8 cellular contexts compared by ENCODE assay signal in the genomic region with DNA sequence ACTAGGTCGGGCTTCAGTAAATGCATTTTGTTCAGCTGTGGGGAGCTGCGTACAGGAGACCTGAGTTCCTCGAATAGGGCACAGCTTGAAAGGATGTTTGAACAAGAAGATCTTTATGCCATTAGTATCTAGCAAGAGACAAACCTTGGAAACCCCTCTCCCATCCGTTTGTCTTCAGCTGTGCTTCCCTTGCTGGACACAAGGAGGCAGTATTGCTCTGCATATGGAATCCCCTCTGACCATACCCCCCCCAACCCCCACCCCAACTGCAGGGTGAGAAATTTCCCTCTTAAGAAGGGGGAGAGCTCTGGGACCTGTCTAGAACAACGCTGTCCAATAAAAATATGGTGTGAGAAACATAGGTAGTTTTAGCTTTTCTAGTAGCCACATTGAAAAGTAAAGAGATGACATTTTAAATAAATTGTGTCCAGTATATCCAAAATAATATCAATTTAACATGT. TPM values are rescaled to one million over a fixed set of nuclear protein-coding genes. Genes with fewer than 3 reads are reported as not detected.
DNase-seq lines count a peak whose midpoint lies in the region; ATAC-seq and TF ChIP-seq lines count a peak whose summit lies in the region.

No MANE protein-coding gene starts in this region.

- H3K36me3 ChIP-seq in KOPT-K1 (ENCODE audit: insufficient read depth, low read length), result peaks cover 29% of the 10 kb centered on the region; the same call in 1 of the 2 replicates
- H3K36me3 ChIP-seq in RWPE2 (ENCODE audit: low read depth), result no peaks in the 10 kb centered on the region
- H3K36me3 ChIP-seq in gastroesophageal sphincter, result no peaks in the 10 kb centered on the region
- H3K36me3 ChIP-seq in ovary, result no peaks in the 10 kb centered on the region
- no peaks in the 10 kb centered on the region for H3K36me3 ChIP-seq in transverse colon

- ATAC-seq in RWPE2 (ENCODE audit: low read depth) (no peak), gastroesophageal sphincter (no peak), HG03025 (IDR thresholded peaks at IDR 0.05; ENCODE audit: low FRiP score, unreplicated experiment) (no peak)

- H3K27ac ChIP-seq in KOPT-K1 (ENCODE audit: low read depth, low read length, poor library complexity, severe bottlenecking) (peak overlapping the region; percentile 69), RWPE2 (ENCODE audit: poor library complexity, severe bottlenecking) (peak overlapping the region; percentile 42), gastroesophageal sphincter (no peak overlapping the region), ovary (no peak overlapping the region), transverse colon (peak overlapping the region in 3 of 4 donors; percentile 85 to 90 (median 90))

- H3K4me3 ChIP-seq in RWPE2 (ENCODE audit: severe bottlenecking) (peak overlapping the region; percentile 78), gastroesophageal sphincter (peak overlapping the region in 1 of 2 donors; percentile 95), ovary (peak overlapping the region; percentile 80), transverse colon (peak overlapping the region in 3 of 4 donors; percentile 61 to 89 (median 76))

- intact Hi-C loops in ovary (cut with DNase I) (no loop called here), transverse colon (cut with DNase I; ENCODE audit: low total_unique reads) (no loop called here)

- peaks cover 5% of the 10 kb centered on the region for H3K4me1 ChIP-seq in RWPE2 (ENCODE audit: insufficient read depth, poor library complexity, severe bottlenecking)
- peaks cover 0 to 34% (median 6%) of the 10 kb centered on the region in 3 donors for H3K4me1 ChIP-seq in gastroesophageal sphincter
- peaks cover 5% of the 10 kb centered on the region for H3K4me1 ChIP-seq in ovary (ENCODE audit: insufficient read depth)
- peaks cover 10 to 48% (median 39%) of the 10 kb centered on the region in 4 donors for H3K4me1 ChIP-seq in transverse colon

- H3K9me3 ChIP-seq in KOPT-K1 (ENCODE audit: insufficient read depth, low read length, poor library complexity, severe bottlenecking) (no peaks in the 10 kb centered on the region), RWPE2 (ENCODE audit: severe bottlenecking) (no peaks in the 10 kb centered on the region), gastroesophageal sphincter (no peaks in the 10 kb centered on the region), ovary (no peaks in the 10 kb centered on the region), transverse colon (no peaks in the 10 kb centered on the region)

- TF ChIP-seq EP300 in gastroesophageal sphincter (IDR thresholded peaks at IDR 0.05) (no peak), ovary (IDR thresholded peaks at IDR 0.05) (no peak), transverse colon (IDR thresholded peaks at IDR 0.05; ENCODE audit: low read depth) (no peak)

- TF ChIP-seq CTCF in RWPE2 (IDR thresholded peaks at IDR 0.05; ENCODE audit: poor library complexity, severe bottlenecking) (peak; percentile 88), gastroesophageal sphincter (IDR thresholded peaks at IDR 0.05) (peak in 3 of 4 experiments; percentile 55 to 84 (median 57)), ovary (IDR thresholded peaks at IDR 0.05) (peak in 2 of 3 donors; percentile 31 to 33), transverse colon (IDR thresholded peaks at IDR 0.05) (peak; percentile 77 to 87 (median 81))

- TF ChIP-seq POLR2A in gastroesophageal sphincter (IDR thresholded peaks at IDR 0.05) (no peak), ovary (IDR thresholded peaks at IDR 0.05) (no peak), transverse colon (IDR thresholded peaks at IDR 0.05) (no peak)

- 24% methylated on average over 5 of the region's 5 CpGs for WGBS in gastroesophageal sphincter (ENCODE audit: low coverage in 1 of 2), 2 donors
- WGBS in ovary, 3 donors, result 11 to 20% (median 18%) methylated on average over 5 of the region's 5 CpGs
- WGBS in transverse colon (ENCODE audit: low coverage in 1 of 2), 2 donors, result 5 to 13% methylated on average over 1 to 5 of the region's 5 CpGs

- in situ Hi-C loops in transverse colon (cut with MboI; ENCODE audit: low pct_ligation_motif_present in 1 of 4, low pct_unique_long_range_greater_than_20kb in 1 of 4, low sequenced_read_pairs in 3 of 4), result loop anchor here in 2 of 4 donors (25.0 kb wide), 2 partner anchors 634 to 784 kb away; a partner anchor contains a TSS

- H3K27me3 ChIP-seq in RWPE2 (ENCODE audit: insufficient read depth, poor library complexity, severe bottlenecking), result no peaks in the 10 kb centered on the region
- H3K27me3 ChIP-seq in gastroesophageal sphincter, result no peaks in the 10 kb centered on the region
- H3K27me3 ChIP-seq in ovary, result no peaks in the 10 kb centered on the region
- H3K27me3 ChIP-seq in transverse colon, result no peaks in the 10 kb centered on the region

- peak; percentile 32 for DNase-seq in DMS114 treated with DMSO at 0.1 percent for 48 hours (lab: John Stamatoyannopoulos, UW; ENCODE audit: unreplicated experiment)
- no peak for DNase-seq in RWPE2 (ENCODE audit: low spot score)
- peak; percentile 47 for DNase-seq in activated gamma-delta T cell treated with anti-CD3 and anti-CD28 coated beads, Interleukin-2, amount 50 U/mL, for 16 hours (ENCODE audit: low read depth)
- peak; percentile 35 to 68 (median 53) for DNase-seq in ovary
- peak; percentile 68 for DNase-seq in transverse colon

RNA-seq across cellular contexts. Expression of a gene that starts 1.6 kb away (rescaled TPM):
- 10 to 100 TPM in 1 of 4 donors, 1 to 10 TPM in 3; 3.7 to 10.8 (median 8.0) TPM for total RNA-seq in gastroesophageal sphincter
- total RNA-seq in ovary, result 1 to 10 TPM; 6.0 to 8.1 (median 6.8) TPM
- polyA plus RNA-seq in ovary, result 1 to 10 TPM; 2.7 to 6.5 TPM
- 10 to 100 TPM in 3 of 4 donors, 1 to 10 TPM in 1; 9.5 to 20.9 (median 11.5) TPM for total RNA-seq in transverse colon

RNA-seq across cellular contexts. Expression of a gene that starts 11.3 kb away (rescaled TPM):
- total RNA-seq in gastroesophageal sphincter (1 to 10 TPM; 2.4 to 7.6 (median 4.6) TPM), ovary (1 to 10 TPM; 3.0 to 9.6 (median 6.6) TPM), transverse colon (100 to 1,000 TPM in 3 of 4 donors, 10 to 100 TPM in 1; 93.1 to 307 (median 214) TPM)
- 10 to 100 TPM in 1 of 2 donors, 1 to 10 TPM in 1; 6.3 to 10.2 TPM for polyA plus RNA-seq in ovary

RNA-seq across cellular contexts. Expression of a gene that starts 58.2 kb away (rescaled TPM):
- total RNA-seq in gastroesophageal sphincter, result 10 to 100 TPM; 40.1 to 62.9 (median 53.6) TPM
- total RNA-seq in ovary, result 10 to 100 TPM; 45.1 to 92.1 (median 66.2) TPM
- 10 to 100 TPM; 52.4 to 86.2 TPM for polyA plus RNA-seq in ovary
- 100 to 1,000 TPM in 2 of 4 donors, 10 to 100 TPM in 2; 48.6 to 128 (median 91.6) TPM for total RNA-seq in transverse colon

Comparison
In these comparisons a context has a peak if more than half of its experiments do, and no peak if none do; other contexts are left out.
1. H3K27ac ChIP-seq: peak in KOPT-K1 (single experiment), RWPE2 (single experiment) and transverse colon (3 of 4); none in gastroesophageal sphincter (0 of 4) and ovary (0 of 2).
2. CTCF ChIP-seq: peak in every context shown above with its lines; median percentile 88 in RWPE2; 81 in transverse colon; 57 in gastroesophageal sphincter; 32 in ovary.
3. RNA of a gene that starts 11.3 kb away (total RNA-seq): 93.1 to 307 TPM in transverse colon; 3.0 to 9.6 TPM in ovary and 2.4 to 7.6 TPM in gastroesophageal sphincter; every median in the first group is over 4 times any median in the second.